Comparison of ENCODE assay signal across 25 cellular contexts in the genomic region with DNA sequence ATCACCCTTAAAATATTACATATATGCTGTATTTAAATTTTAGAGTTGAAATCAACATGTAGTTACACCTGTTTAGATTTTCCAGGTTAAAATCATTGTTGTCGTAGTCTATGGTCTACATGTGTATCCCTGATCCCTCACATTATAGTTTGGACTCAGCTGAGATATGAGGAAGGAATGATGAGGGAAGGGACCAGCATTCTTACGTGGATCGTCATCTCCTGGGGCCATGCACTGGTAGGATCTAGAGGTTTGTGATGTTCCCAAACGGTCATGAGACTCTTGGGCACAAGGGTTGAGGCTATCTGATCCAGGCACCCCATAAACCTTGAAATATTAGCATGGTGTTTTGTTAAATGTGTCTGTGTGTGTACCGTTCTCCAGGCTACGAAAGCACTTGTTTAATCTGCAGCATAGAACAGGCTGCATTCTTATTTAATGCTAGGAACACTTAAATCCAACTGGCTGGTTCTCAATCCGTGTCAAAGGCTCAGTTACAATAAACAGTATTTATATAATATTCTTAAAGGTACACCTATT. TPM values are rescaled to one million over a fixed set of nuclear protein-coding genes. Genes with fewer than 3 reads are reported as not detected.
A peak's percentile ranks its signal among the peaks of the same experiment; 100 is the strongest.
DNase-seq lines count a peak whose midpoint lies in the region; ATAC-seq and TF ChIP-seq lines count a peak whose summit lies in the region.
"Had no signal": no experiment of that assay in that cellular context is flagged by ENCODE, and none has a peak within 500 bp of the region (broad histone marks: within the 10 kb centered on the region; RNA-seq: fewer than 3 reads in every experiment).

No MANE protein-coding gene starts in this region.

- H3K36me3 Mint-ChIP-seq in CD14-positive monocyte (peaks cover 19 to 26% of the 10 kb centered on the region in 2 donors), natural killer cell (no peaks in the 10 kb centered on the region)
- H3K36me3 Mint-ChIP-seq: brain had no signal

- H3K4me1 Mint-ChIP-seq in CD14-positive monocyte = peaks cover 78% of the 10 kb centered on the region
- H3K4me1 Mint-ChIP-seq in natural killer cell = peaks cover 8 to 9% of the 10 kb centered on the region in 2 donors

- in situ Hi-C loops in HAP-1 (cut with MboI; ENCODE audit: low sequenced_read_pairs) = no loop called here

- DNase-seq in CD14-positive monocyte (ENCODE audit: low spot score) (no peak), M059J (ENCODE audit: low read depth) (peak; percentile 60), fibroblast of villous mesenchyme (ENCODE audit: low read depth) (peak; percentile 64), renal cortical epithelial cell (ENCODE audit: low read depth) (peak; percentile 22), HAP-1 (ENCODE audit: low spot score in 2 of 2) (no peak), KG1 (lab: John Stamatoyannopoulos, UW) (no peak), natural killer cell (no peak), HuH-7.5 (ENCODE audit: low spot score) (no peak)
- DNase-seq: activated CD4-positive, alpha-beta memory T cell treated with anti-CD3 and anti-CD28 coated beads, Interleukin-2, amount 10 ng/mL, durations not matched to agents 7 days and 5 days; activated CD8-positive, alpha-beta memory T cell treated with anti-CD3 and anti-CD28 coated beads, Interleukin-2, amount 50 U/mL, for 4 hours; activated naive CD4-positive, alpha-beta T cell; DMS79; hippocampal formation; left lung; NCI-H1417 treated with DMSO at 0.1 percent for 48 hours; NCI-H2029 treated with DMSO at 0.1 percent for 48 hours; NCI-H524 treated with DMSO at 0.1 percent for 48 hours; PC-9; SHP77; sigmoid colon; stimulated activated CD4-positive, alpha-beta T cell treated with anti-CD3 and anti-CD28 coated beads, Interleukin-4, amount 100 ng/mL, for 24 hours; T-helper 2 cell; transverse colon had no signal

- H3K27me3 Mint-ChIP-seq in CD14-positive monocyte (ENCODE audit: low read depth in 3 of 3) = no peaks in the 10 kb centered on the region
- no peaks in the 10 kb centered on the region for H3K27me3 Mint-ChIP-seq in natural killer cell (ENCODE audit: low read depth in 2 of 2)
- H3K27me3 Mint-ChIP-seq: brain had no signal

- no peak for ATAC-seq in natural killer cell
- ATAC-seq: GM23338, left lung had no signal

- TF ChIP-seq CTCF in CD14-positive monocyte (IDR thresholded peaks at IDR 0.05) (no peak), fibroblast of villous mesenchyme (IDR thresholded peaks at IDR 0.05; ENCODE audit: insufficient read depth, low read depth, low read length) (no peak), natural killer cell (IDR thresholded peaks at IDR 0.05) (no peak)

- peak overlapping the region; percentile 7 to 66 (median 26) for H3K27ac Mint-ChIP-seq in CD14-positive monocyte
- no peak overlapping the region for H3K27ac Mint-ChIP-seq in natural killer cell
- H3K27ac Mint-ChIP-seq: activated CD4-positive, alpha-beta memory T cell treated with anti-CD3 and anti-CD28 coated beads, Interleukin-2, amount 10 ng/mL, durations not matched to agents 7 days and 5 days; brain; GM23338 had no signal

- H3K36me3 ChIP-seq in HAP-1 (replicated peaks) = no peaks in the 10 kb centered on the region
- H3K36me3 ChIP-seq: left lung, sigmoid colon, transverse colon had no signal

- no peaks in the 10 kb centered on the region for H3K9me3 ChIP-seq in HAP-1
- H3K9me3 ChIP-seq: left lung, sigmoid colon, transverse colon had no signal

- H3K27me3 ChIP-seq in HAP-1 (ENCODE audit: low read depth) = no peaks in the 10 kb centered on the region
- H3K27me3 ChIP-seq: left lung, sigmoid colon, transverse colon had no signal

- H3K9me3 Mint-ChIP-seq in CD14-positive monocyte = no peaks in the 10 kb centered on the region
- no peaks in the 10 kb centered on the region for H3K9me3 Mint-ChIP-seq in natural killer cell
- H3K9me3 Mint-ChIP-seq: activated CD4-positive, alpha-beta memory T cell treated with anti-CD3 and anti-CD28 coated beads, Interleukin-2, amount 10 ng/mL, durations not matched to agents 7 days and 5 days; GM23338 had no signal

- H3K4me3 Mint-ChIP-seq in CD14-positive monocyte (no peak overlapping the region), natural killer cell (no peak overlapping the region)
- H3K4me3 Mint-ChIP-seq: activated CD4-positive, alpha-beta memory T cell treated with anti-CD3 and anti-CD28 coated beads, Interleukin-2, amount 10 ng/mL, durations not matched to agents 7 days and 5 days; brain; GM23338 had no signal

- H3K4me3 ChIP-seq in fibroblast of villous mesenchyme (ENCODE audit: low read depth, low read length) = no peak overlapping the region
- H3K4me3 ChIP-seq in HAP-1 = no peak overlapping the region
- H3K4me3 ChIP-seq: GM23338, left lung, PC-9, sigmoid colon, transverse colon had no signal

- no peaks in the 10 kb centered on the region for H3K4me1 ChIP-seq in HAP-1

- intact Hi-C loops in CD14-positive monocyte (cut with micrococcal nuclease) = loop anchor here (5.0 to 10.0 kb wide), 4 partner anchors 46 to 159 kb away; a partner anchor contains a TSS
- intact Hi-C loops in natural killer cell (cut with micrococcal nuclease) = no loop called here

RNA-seq across cellular contexts. Expression of a gene that starts 55.4 kb away (rescaled TPM):
- polyA plus RNA-seq in CD14-positive monocyte = 10 to 100 TPM; 14.7 to 16.5 TPM
- total RNA-seq in M059J (2014; rRNA removed; shearing (Covaris generic)) = 0.32 and 1.6 TPM in 2 replicates
- 0.32 and 0.86 TPM in 2 replicates for total RNA-seq in fibroblast of villous mesenchyme
- 0.40 and 1.7 TPM in 2 replicates for total RNA-seq in renal cortical epithelial cell
- total RNA-seq in natural killer cell = 10 to 100 TPM; 31.4 to 53.2 (median 45.5) TPM

Comparison
In these comparisons a context has a peak if more than half of its experiments do, and no peak if none do; other contexts are left out.
1. DNase-seq: peak in M059J (single experiment), fibroblast of villous mesenchyme (single experiment) and renal cortical epithelial cell (single experiment); none in CD14-positive monocyte (single experiment), HAP-1 (0 of 2), KG1 (single experiment), natural killer cell (single experiment) and HuH-7.5 (single experiment).
2. H3K27ac Mint-ChIP-seq: peak in CD14-positive monocyte (7 of 7); none in natural killer cell (0 of 2).
3. RNA of a gene that starts 55.4 kb away (total RNA-seq): 31.4 to 53.2 TPM in natural killer cell; 0.32 to 1.6 TPM in M059J, 0.32 to 0.86 TPM in fibroblast of villous mesenchyme and 0.40 to 1.7 TPM in renal cortical epithelial cell; every median in the first group is over 10 times any median in the second.